In genomic region chr7:103073989-103074518, GRCh38 we compare ENCODE assay signal across 8 cellular contexts. TPM values are rescaled to one million over a fixed set of nuclear protein-coding genes. Genes with fewer than 3 reads are reported as not detected.
A peak's percentile ranks its signal among the peaks of the same experiment; 100 is the strongest.
DNase-seq lines count a peak whose midpoint lies in the region; ATAC-seq and TF ChIP-seq lines count a peak whose summit lies in the region.

No MANE protein-coding gene starts in this region.

- H3K4me3 ChIP-seq in AG04450 (ENCODE audit: low read depth, low read length) (peak overlapping the region; percentile 93), thoracic aorta (peak overlapping the region; percentile 93)

- peaks cover 12% of the 10 kb centered on the region for H3K4me1 Mint-ChIP-seq in activated naive CD8-positive, alpha-beta T cell treated with anti-CD3 and anti-CD28 coated beads, Interleukin-2, amount 10 ng/mL, durations not matched to agents 7 days and 5 days

- no peak for TF ChIP-seq CTCF in AG04450 (IDR thresholded peaks at IDR 0.05; ENCODE audit: low read depth, low read length)
- no peak for TF ChIP-seq CTCF in thoracic aorta (IDR thresholded peaks at IDR 0.05)

- no peaks in the 10 kb centered on the region for H3K27me3 Mint-ChIP-seq in activated naive CD8-positive, alpha-beta T cell treated with anti-CD3 and anti-CD28 coated beads, Interleukin-2, amount 10 ng/mL, durations not matched to agents 7 days and 5 days

- H3K9me3 ChIP-seq in AG04450 (ENCODE audit: control insufficient read depth, insufficient read depth, low read length): peaks cover 1% of the 10 kb centered on the region; the same call in 1 of the 2 replicates
- no peaks in the 10 kb centered on the region for H3K9me3 ChIP-seq in thoracic aorta

- no peaks in the 10 kb centered on the region for H3K9me3 Mint-ChIP-seq in activated naive CD8-positive, alpha-beta T cell treated with anti-CD3 and anti-CD28 coated beads, Interleukin-2, amount 10 ng/mL, durations not matched to agents 7 days and 5 days

- H3K36me3 ChIP-seq in thoracic aorta: no peaks in the 10 kb centered on the region

- H3K27ac ChIP-seq in AG04450 (ENCODE audit: low read depth, low read length): peak overlapping the region; percentile 49
- peak overlapping the region; percentile 80 to 95 for H3K27ac ChIP-seq in thoracic aorta

- peaks cover 10% of the 10 kb centered on the region for H3K36me3 Mint-ChIP-seq in activated naive CD8-positive, alpha-beta T cell treated with anti-CD3 and anti-CD28 coated beads, Interleukin-2, amount 10 ng/mL, durations not matched to agents 7 days and 5 days

- in situ Hi-C loops in KBM-7 (cut with MboI; ENCODE audit: low pct_unique_long_range_greater_than_20kb, low sequenced_read_pairs): loop anchor here (25.0 kb wide), 1 partner anchor 312 kb away; no protein-coding TSS in a partner anchor

- no peaks in the 10 kb centered on the region for H3K27me3 ChIP-seq in AG04450 (ENCODE audit: control insufficient read depth, insufficient read depth, low read length)
- H3K27me3 ChIP-seq in thoracic aorta (replicated peaks; ENCODE audit: insufficient read depth): no peaks in the 10 kb centered on the region

- H3K27ac Mint-ChIP-seq in activated naive CD8-positive, alpha-beta T cell treated with anti-CD3 and anti-CD28 coated beads, Interleukin-2, amount 10 ng/mL, durations not matched to agents 7 days and 5 days: peak overlapping the region; percentile 91

- H3K4me3 Mint-ChIP-seq in activated naive CD8-positive, alpha-beta T cell treated with anti-CD3 and anti-CD28 coated beads, Interleukin-2, amount 10 ng/mL, durations not matched to agents 7 days and 5 days: peak overlapping the region; percentile 90

- CTCF ChIA-PET in AG04450 (lab: Charles Lee): interaction anchor here (0.6 to 6.2 kb wide), 7 partner anchors 8 to 316 kb away, joined by 3 to 59 read pairs (median 7); no protein-coding TSS in a partner anchor

- no peak for ATAC-seq in activated naive CD8-positive, alpha-beta T cell treated with anti-CD3 and anti-CD28 coated beads, Interleukin-2, amount 10 ng/mL, durations not matched to agents 7 days and 5 days (ENCODE audit: low read depth)
- ATAC-seq in thoracic aorta (ENCODE audit: insufficient number of reproducible peaks, low FRiP score, low read depth): peak; percentile 21
- no peak for ATAC-seq in GM19467 (IDR thresholded peaks at IDR 0.05; ENCODE audit: unreplicated experiment)

- peaks cover 15 to 25% of the 10 kb centered on the region in 2 donors for H3K4me1 ChIP-seq in thoracic aorta (ENCODE audit: control insufficient read depth in 1 of 2, low read depth in 2 of 2)

- DNase-seq in AG04450 (ENCODE audit: low read depth, low spot score): no peak
- peak; percentile 31 for DNase-seq in HT1080 (ENCODE audit: low read depth)
- DNase-seq in activated naive CD8-positive, alpha-beta T cell treated with anti-CD3 and anti-CD28 coated beads, Interleukin-2, amount 10 ng/mL, durations not matched to agents 7 days and 5 days: no peak
- DNase-seq in kidney glomerular epithelial cell (lab: John Stamatoyannopoulos, UW): peak; percentile 81
- DNase-seq in thoracic aorta (ENCODE audit: low spot score): no peak
- DNase-seq in NCI-H2171 (lab: John Stamatoyannopoulos, UW): no peak
- DNase-seq in KBM-7: no peak

- POLR2A ChIA-PET in AG04450 (lab: Yijun Ruan, JAX): interaction anchor here (1.0 to 2.2 kb wide), 4 partner anchors 30 to 161 kb away, joined by 3 to 11 read pairs (median 4); partner anchors contain the start of genes LRRC17 and NAPEPLD
- POLR2A ChIA-PET in activated naive CD8-positive, alpha-beta T cell treated with anti-CD3 and anti-CD28 coated beads, Interleukin-2, amount 10 ng/mL, durations not matched to agents 7 days and 5 days (lab: Charles Lee): interaction anchor here (1.7 to 2.6 kb wide), 3 partner anchors 11 to 325 kb away, joined by 8 to 21 read pairs (median 11); partner anchors contain the start of genes FAM185A and NAPEPLD

RNA-seq across cellular contexts. Expression of gene FBXL13, which starts 0.5 kb away (rescaled TPM):
- 0.79 and 0.95 TPM in 2 replicates for polyA plus RNA-seq in AG04450 (2011; rRNA removed)
- 1.1 and 1.6 TPM in 2 replicates for polyA minus RNA-seq in AG04450 (2011; rRNA and poly(A)+ RNA removed)
- total RNA-seq in HT1080 (2014; rRNA removed; shearing (Covaris generic)): 0.20 and 0.56 TPM in 2 replicates
- 0.21 and 0.45 TPM in 2 replicates for polyA plus RNA-seq in HT1080 (2015; cell fraction: cytosol; rRNA removed)
- polyA plus RNA-seq in HT1080 (2015; cell fraction: nucleus; rRNA removed): 0.64 and 0.75 TPM in 2 replicates
- total RNA-seq in activated naive CD8-positive, alpha-beta T cell treated with anti-CD3 and anti-CD28 coated beads, Interleukin-2, amount 10 ng/mL, durations not matched to agents 7 days and 5 days: 1 to 10 TPM in 1 of 2 experiments, under 1 TPM in 1; 0.65 to 1.4 TPM
- total RNA-seq in thoracic aorta: 1 to 10 TPM in 1 of 2 donors, under 1 TPM in 1; 0.95 to 2.5 TPM

RNA-seq across cellular contexts. Expression of gene ARMC10, which starts 0.9 kb away (rescaled TPM):
- polyA plus RNA-seq in AG04450 (2011; rRNA removed): 39.1 and 54.9 TPM in 2 replicates
- polyA minus RNA-seq in AG04450 (2011; rRNA and poly(A)+ RNA removed): 12.8 and 25.8 TPM in 2 replicates
- 47.3 and 52.8 TPM in 2 replicates for total RNA-seq in HT1080 (2014; rRNA removed; shearing (Covaris generic))
- 52.8 and 57.7 TPM in 2 replicates for polyA plus RNA-seq in HT1080 (2015; cell fraction: cytosol; rRNA removed)
- 20.5 and 20.7 TPM in 2 replicates for polyA plus RNA-seq in HT1080 (2015; cell fraction: nucleus; rRNA removed)
- total RNA-seq in activated naive CD8-positive, alpha-beta T cell treated with anti-CD3 and anti-CD28 coated beads, Interleukin-2, amount 10 ng/mL, durations not matched to agents 7 days and 5 days: 10 to 100 TPM; 22.1 to 27.7 TPM
- total RNA-seq in thoracic aorta: 10 to 100 TPM; 46.7 to 49.4 TPM

Comparison
In these comparisons a context has a peak if more than half of its experiments do, and no peak if none do; other contexts are left out.
1. DNase-seq: peak in HT1080 (single experiment) and kidney glomerular epithelial cell (single experiment); none in AG04450 (single experiment), activated naive CD8-positive, alpha-beta T cell treated with anti-CD3 and anti-CD28 coated beads, Interleukin-2, amount 10 ng/mL, durations not matched to agents 7 days and 5 days (single experiment), thoracic aorta (single experiment), NCI-H2171 (single experiment) and KBM-7 (single experiment).